24 cellular contexts compared by ENCODE assay signal in the genomic region with DNA sequence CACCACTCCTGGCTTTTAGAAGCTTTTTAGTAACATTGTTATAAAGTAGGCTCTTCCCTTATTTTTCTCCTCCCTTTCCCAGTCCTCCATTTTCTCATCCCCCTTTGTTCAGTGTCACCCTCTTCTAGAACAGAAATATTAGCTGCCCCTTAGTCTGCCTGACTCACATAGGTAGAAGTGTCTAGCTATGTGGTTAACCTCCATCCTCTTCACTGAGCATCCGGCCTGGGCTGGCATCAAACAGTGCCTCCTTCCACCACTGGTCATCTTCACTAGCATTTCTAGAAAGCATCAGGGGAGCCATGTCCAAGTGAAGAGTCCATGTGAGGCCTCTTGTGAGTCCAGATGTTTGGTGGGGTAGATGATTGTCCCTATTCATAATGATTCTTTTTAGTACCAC.
"Had no signal": no experiment of that assay in that cellular context is flagged by ENCODE, and none has a peak within 500 bp of the region (broad histone marks: within the 10 kb centered on the region; RNA-seq: fewer than 3 reads in every experiment).

No MANE protein-coding gene starts in this region.

- H3K4me3 ChIP-seq: gastroesophageal sphincter, hepatocyte, left ventricle myocardium inferior, lung, ovary, right lobe of liver, stomach, thyroid gland, upper lobe of left lung, vagina had no signal

- H3K36me3 Mint-ChIP-seq: activated CD4-positive, alpha-beta memory T cell treated with anti-CD3 and anti-CD28 coated beads for 36 hours had no signal

- H3K9me3 ChIP-seq: gastroesophageal sphincter, left ventricle myocardium inferior, ovary, right lobe of liver, stomach, thyroid gland, upper lobe of left lung, vagina had no signal

- H3K9me3 Mint-ChIP-seq: activated CD4-positive, alpha-beta memory T cell treated with anti-CD3 and anti-CD28 coated beads for 36 hours had no signal

- DNase-seq: activated CD4-positive, alpha-beta memory T cell treated with anti-CD3 and anti-CD28 coated beads for 36 hours; activated CD4-positive, alpha-beta T cell treated with anti-CD3 and anti-CD28 coated beads for 48 hours; activated effector memory CD4-positive, alpha-beta T cell treated with Interleukin-2 at 50 U/mL for 16 hours; activated naive CD4-positive, alpha-beta T cell treated with Interleukin-2 at 50 U/mL for 16 hours; activated T-cell treated with anti-CD3 and anti-CD28 coated beads for 4 hours; activated T-cell treated with anti-CD3 and anti-CD28 coated beads, Interleukin-2, amount 50 U/mL, for 72 hours; caudate nucleus; cortex of kidney; islet precursor cell; left ventricle myocardium inferior; mesendoderm; ovary; right lobe of liver; stimulated activated CD4-positive, alpha-beta T cell treated with anti-CD3 and anti-CD28 coated beads, Interleukin-2, amount 100 ng/mL, for 48 hours; stomach; T-helper 9 cell; thyroid gland; upper lobe of left lung had no signal

- H3K4me3 Mint-ChIP-seq: activated CD4-positive, alpha-beta memory T cell treated with anti-CD3 and anti-CD28 coated beads for 36 hours; activated T-cell treated with anti-CD3 and anti-CD28 coated beads, Interleukin-2, amount 50 U/mL, for 72 hours had no signal

- H3K36me3 ChIP-seq: gastroesophageal sphincter, left ventricle myocardium inferior, ovary, right lobe of liver, stomach, thyroid gland, upper lobe of left lung, vagina had no signal

- H3K27ac ChIP-seq: gastroesophageal sphincter, hepatocyte, left ventricle myocardium inferior, ovary, right lobe of liver, stomach, thyroid gland, upper lobe of left lung, vagina, VCaP had no signal

- ATAC-seq: gastroesophageal sphincter, right lobe of liver had no signal

- H3K27ac Mint-ChIP-seq: activated CD4-positive, alpha-beta memory T cell treated with anti-CD3 and anti-CD28 coated beads for 36 hours; progenitor cell of endocrine pancreas had no signal

- H3K27me3 ChIP-seq: gastroesophageal sphincter, hepatocyte, ovary, right lobe of liver, stomach, thyroid gland, upper lobe of left lung, vagina had no signal

- H3K4me1 ChIP-seq: gastroesophageal sphincter, left ventricle myocardium inferior, right lobe of liver, stomach, upper lobe of left lung, vagina had no signal

- H3K27me3 Mint-ChIP-seq: activated CD4-positive, alpha-beta memory T cell treated with anti-CD3 and anti-CD28 coated beads for 36 hours; progenitor cell of endocrine pancreas had no signal
